ENCODE assay signal across 8 cellular contexts in the genomic region with DNA sequence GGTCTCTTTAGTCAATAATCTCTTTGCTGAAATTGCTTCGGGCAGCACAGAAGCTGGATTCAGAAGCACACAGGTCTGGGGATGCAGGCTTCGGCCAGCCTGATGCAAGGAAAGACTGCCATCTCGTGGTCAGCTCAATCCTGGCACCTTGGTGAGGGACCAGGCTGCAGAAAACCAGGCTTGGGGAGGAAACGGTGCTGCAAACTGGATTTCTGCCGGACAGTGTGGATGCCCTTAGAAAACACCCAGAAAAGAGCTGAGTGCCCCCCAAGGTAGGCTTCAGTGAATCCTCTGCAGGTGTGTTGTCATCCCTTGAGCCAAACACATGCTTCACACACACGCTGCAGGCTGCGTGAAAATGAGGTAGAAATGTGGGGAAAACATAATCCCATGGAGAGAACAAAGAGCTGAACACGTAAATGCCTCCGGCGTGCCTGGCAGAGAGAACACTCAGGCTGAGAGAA.
DNase-seq lines count a peak whose midpoint lies in the region; ATAC-seq and TF ChIP-seq lines count a peak whose summit lies in the region.

No MANE protein-coding gene starts in this region.

- H3K9me3 Mint-ChIP-seq in activated CD8-positive, alpha-beta T cell treated with anti-CD3 and anti-CD28 coated beads for 36 hours, result no peaks in the 10 kb centered on the region
- no peaks in the 10 kb centered on the region for H3K9me3 Mint-ChIP-seq in neural crest cell

- POLR2A ChIA-PET in activated CD8-positive, alpha-beta T cell treated with anti-CD3 and anti-CD28 coated beads for 36 hours (lab: Charles Lee), result no interaction called here

- H3K4me3 Mint-ChIP-seq in activated CD8-positive, alpha-beta T cell treated with anti-CD3 and anti-CD28 coated beads for 36 hours, result no peak overlapping the region
- H3K4me3 Mint-ChIP-seq in neural crest cell, result no peak overlapping the region

- peak; percentile 55 for TF ChIP-seq CTCF in activated CD8-positive, alpha-beta T cell treated with anti-CD3 and anti-CD28 coated beads for 36 hours (IDR thresholded peaks at IDR 0.05)
- TF ChIP-seq CTCF in neural crest cell (conservative IDR thresholded peaks at IDR 0.05), result peak; percentile 87
- TF ChIP-seq CTCF in upper lobe of right lung (IDR thresholded peaks at IDR 0.05), result peak; percentile 74

- intact Hi-C loops in activated CD8-positive, alpha-beta T cell treated with anti-CD3 and anti-CD28 coated beads for 36 hours (cut with micrococcal nuclease), result no loop called here
- intact Hi-C loops in upper lobe of right lung (cut with DNase I), result no loop called here

- no peaks in the 10 kb centered on the region for H3K9me3 ChIP-seq in upper lobe of right lung

- no peak overlapping the region for H3K27ac Mint-ChIP-seq in activated CD8-positive, alpha-beta T cell treated with anti-CD3 and anti-CD28 coated beads for 36 hours
- H3K27ac Mint-ChIP-seq in neural crest cell (ENCODE audit: unreplicated experiment), result no peak overlapping the region

- H3K4me1 Mint-ChIP-seq in activated CD8-positive, alpha-beta T cell treated with anti-CD3 and anti-CD28 coated beads for 36 hours (ENCODE audit: low read depth), result no peaks in the 10 kb centered on the region
- H3K4me1 Mint-ChIP-seq in neural crest cell, result no peaks in the 10 kb centered on the region

- no peak overlapping the region for H3K27ac ChIP-seq in upper lobe of right lung

- H3K4me1 ChIP-seq in upper lobe of right lung, result no peaks in the 10 kb centered on the region

- ATAC-seq in HG02852 (IDR thresholded peaks at IDR 0.05; ENCODE audit: unreplicated experiment) (peak; percentile 50), esophagus mucosa (peak; percentile 77), upper lobe of right lung (peak; percentile 84)
- ATAC-seq in activated CD8-positive, alpha-beta T cell treated with anti-CD3 and anti-CD28 coated beads for 36 hours, result peak; percentile 65

- H3K36me3 ChIP-seq in upper lobe of right lung, result no peaks in the 10 kb centered on the region

- DNase-seq in NCI-H2107 treated with DMSO at 0.1 percent for 48 hours (lab: John Stamatoyannopoulos, UW; ENCODE audit: unreplicated experiment) (peak; percentile 3), NCI-H2107 (lab: John Stamatoyannopoulos, UW) (no peak), NCI-H510A treated with DMSO at 0.1 percent for 48 hours (lab: John Stamatoyannopoulos, UW) (peak; percentile 59), neural crest cell (ENCODE audit: low read depth, low spot score) (peak; percentile 70), upper lobe of right lung (peak; percentile 63)
- DNase-seq in activated CD8-positive, alpha-beta T cell treated with anti-CD3 and anti-CD28 coated beads for 36 hours, result peak; percentile 61

- CTCF ChIA-PET in activated CD8-positive, alpha-beta T cell treated with anti-CD3 and anti-CD28 coated beads for 36 hours (lab: Charles Lee), result interaction anchor here (0.7 to 2.7 kb wide), 32 partner anchors 9 to 765 kb away, joined by 3 to 12 read pairs (median 4); no protein-coding TSS in a partner anchor

- H3K4me3 ChIP-seq in upper lobe of right lung, result no peak overlapping the region

- H3K36me3 Mint-ChIP-seq in activated CD8-positive, alpha-beta T cell treated with anti-CD3 and anti-CD28 coated beads for 36 hours (ENCODE audit: low read depth), result no peaks in the 10 kb centered on the region
- no peaks in the 10 kb centered on the region for H3K36me3 Mint-ChIP-seq in neural crest cell (ENCODE audit: low read depth)

- peaks cover 7% of the 10 kb centered on the region for H3K27me3 ChIP-seq in upper lobe of right lung

- H3K27me3 Mint-ChIP-seq in activated CD8-positive, alpha-beta T cell treated with anti-CD3 and anti-CD28 coated beads for 36 hours, result peaks cover 15% of the 10 kb centered on the region
- H3K27me3 Mint-ChIP-seq in neural crest cell (ENCODE audit: low read depth), result peaks cover 88% of the 10 kb centered on the region
